In genomic region chr14:44412858-44413569, GRCh38 we compare ENCODE assay signal across 26 cellular contexts.
"Had no signal": no experiment of that assay in that cellular context is flagged by ENCODE, and none has a peak within 500 bp of the region (broad histone marks: within the 10 kb centered on the region; RNA-seq: fewer than 3 reads in every experiment).

No MANE protein-coding gene starts in this region.

- H3K9me3 ChIP-seq: gastrocnemius medialis, right lobe of liver had no signal

- H3K4me3 ChIP-seq: gastrocnemius medialis, right lobe of liver, upper lobe of left lung had no signal

- H3K27ac ChIP-seq: gastrocnemius medialis, right lobe of liver, upper lobe of left lung, WERI-Rb-1 had no signal

- H3K4me1 ChIP-seq: gastrocnemius medialis, right lobe of liver, upper lobe of left lung had no signal

- ATAC-seq: activated naive CD8-positive, alpha-beta T cell treated with anti-CD3 and anti-CD28 coated beads, Interleukin-2, amount 50 U/mL, for 24 hours; activated T-cell treated with anti-CD3 and anti-CD28 coated beads, Interleukin-2, amount 50 U/mL, for 4 hours; activated T-helper 17 cell treated with anti-CD3 and anti-CD28 coated beads, Interleukin-2, amount 50 U/mL, for 72 hours; gastrocnemius medialis; left colon; naive thymus-derived CD8-positive, alpha-beta T cell; right lobe of liver; stimulated activated effector memory CD8-positive, alpha-beta T cell treated with anti-CD3 and anti-CD28 coated beads, Interleukin-12 subunit alpha, Interleukin-12 subunit beta, amount 100 ng/mL, for 72 hours; stimulated activated naive CD8-positive, alpha-beta T cell treated with anti-CD3 and anti-CD28 coated beads, Interleukin-15, amount 100 ng/mL, for 72 hours had no signal

- H3K36me3 ChIP-seq: gastrocnemius medialis, right lobe of liver, upper lobe of left lung, WERI-Rb-1 had no signal

- FAIRE-seq: bronchial epithelial cell, colon, kidney had no signal

- H3K27me3 ChIP-seq: gastrocnemius medialis, right lobe of liver, upper lobe of left lung had no signal

- DNase-seq: activated CD4-positive, alpha-beta memory T cell treated with anti-CD3 and anti-CD28 coated beads, Interleukin-2, amount 10 ng/mL, durations not matched to agents 7 days and 5 days; activated CD4-positive, alpha-beta T cell treated with anti-CD3 and anti-CD28 coated beads, Interleukin-2, amount 10 ng/mL, durations not matched to agents 7 days and 5 days; activated CD4-positive, CD25-positive, alpha-beta regulatory T cell treated with anti-CD3 and anti-CD28 coated beads, Interleukin-2, amount 50 U/mL, for 72 hours; activated naive CD8-positive, alpha-beta T cell treated with anti-CD3 and anti-CD28 coated beads, Interleukin-2, amount 50 U/mL, for 24 hours; activated T-cell treated with anti-CD3 and anti-CD28 coated beads, Interleukin-2, amount 50 U/mL, for 4 hours; amygdala; effector memory CD4-positive, alpha-beta T cell; gastrocnemius medialis; glutamatergic neuron; hippocampal formation; immature natural killer cell; kidney; left colon; midbrain; naive thymus-derived CD8-positive, alpha-beta T cell; right lobe of liver; stimulated activated CD4-positive, alpha-beta T cell treated with anti-CD3 and anti-CD28 coated beads, Interleukin-12 subunit alpha, Interleukin-12 subunit beta, amount 100 ng/mL, for 4 hours; stimulated activated CD4-positive, alpha-beta T cell treated with anti-CD3 and anti-CD28 coated beads, Interleukin-4, amount 100 ng/mL, for 24 hours; stimulated activated naive CD8-positive, alpha-beta T cell treated with anti-CD3 and anti-CD28 coated beads, Interleukin-15, amount 100 ng/mL, for 72 hours; substantia nigra; upper lobe of left lung; WERI-Rb-1 had no signal
